8 cellular contexts compared by ENCODE assay signal in genomic region chr21:46229133-46229922, GRCh38. TPM values are rescaled to one million over a fixed set of nuclear protein-coding genes. Genes with fewer than 3 reads are reported as not detected.
DNase-seq lines count a peak whose midpoint lies in the region; ATAC-seq and TF ChIP-seq lines count a peak whose summit lies in the region.

No MANE protein-coding gene starts in this region.

- H3K36me3 ChIP-seq in iPS-15b (ENCODE audit: control insufficient read depth, insufficient read depth, low read length) = peaks cover 12% of the 10 kb centered on the region
- no peaks in the 10 kb centered on the region for H3K36me3 ChIP-seq in smooth muscle cell (ENCODE audit: low read depth)

- no peak overlapping the region for H3K27ac ChIP-seq in smooth muscle cell (ENCODE audit: low read depth)

- peak overlapping the region; percentile 81 to 98 for H3K27ac Mint-ChIP-seq in activated naive CD4-positive, alpha-beta T cell treated with anti-CD3 and anti-CD28 coated beads, Interleukin-2, amount 50 U/mL, for 72 hours

- H3K9ac ChIP-seq in iPS-15b (ENCODE audit: low read depth, low read length) = peak overlapping the region; percentile 79
- peak overlapping the region; percentile 18 for H3K9ac ChIP-seq in smooth muscle cell (ENCODE audit: low read depth)

- H3K4me3 ChIP-seq in iPS-15b (ENCODE audit: low read depth, low read length) = peak overlapping the region; percentile 63
- H3K4me3 ChIP-seq in smooth muscle cell = peak overlapping the region; percentile 64

- peak; percentile 15 for ATAC-seq in HG02571 (IDR thresholded peaks at IDR 0.05; ENCODE audit: unreplicated experiment)
- peak; percentile 33 to 49 for ATAC-seq in activated naive CD4-positive, alpha-beta T cell treated with anti-CD3 and anti-CD28 coated beads, Interleukin-2, amount 50 U/mL, for 72 hours

- peaks cover 30% of the 10 kb centered on the region for H4K20me1 ChIP-seq in smooth muscle cell (ENCODE audit: low read depth)

- peaks cover 34% of the 10 kb centered on the region for H3K79me2 ChIP-seq in smooth muscle cell (ENCODE audit: low read depth)

- 14% methylated on average over 39 of the region's 72 CpGs for WGBS in smooth muscle cell (ENCODE audit: low lambda C conversion rate)

- peak; percentile 25 for DNase-seq in activated T-cell treated with anti-CD3 and anti-CD28 coated beads, Interleukin-2, amount 50 U/mL, for 1 hour
- DNase-seq in activated T-cell treated with anti-CD3 and anti-CD28 coated beads for 4 hours (no peak), NCI-H1930 (lab: John Stamatoyannopoulos, UW) (peak; percentile 61 to 84), smooth muscle cell (lab: John Stamatoyannopoulos, UW; ENCODE audit: unreplicated experiment) (no peak), occipital lobe (lab: John Stamatoyannopoulos, UW) (no peak)
- peak in 1 of 2 donors; percentile 70 for DNase-seq in activated naive CD4-positive, alpha-beta T cell treated with anti-CD3 and anti-CD28 coated beads, Interleukin-2, amount 50 U/mL, for 72 hours (ENCODE audit: low spot score in 2 of 2)

- peaks cover 0 to 7% of the 10 kb centered on the region in 2 donors for H3K9me3 Mint-ChIP-seq in activated naive CD4-positive, alpha-beta T cell treated with anti-CD3 and anti-CD28 coated beads, Interleukin-2, amount 50 U/mL, for 72 hours

- H2AFZ ChIP-seq in smooth muscle cell (ENCODE audit: low read depth) = peak overlapping the region; percentile 59

- TF ChIP-seq CTCF in smooth muscle cell (IDR thresholded peaks at IDR 0.05; ENCODE audit: borderline replicate concordance, insufficient read depth, poor library complexity, severe bottlenecking) = peak; percentile 52

- H3K9me3 ChIP-seq in iPS-15b (ENCODE audit: control insufficient read depth, insufficient read depth, low read length) (no peaks in the 10 kb centered on the region), smooth muscle cell (replicated peaks; ENCODE audit: low read depth) (no peaks in the 10 kb centered on the region)

- H3K36me3 Mint-ChIP-seq in activated naive CD4-positive, alpha-beta T cell treated with anti-CD3 and anti-CD28 coated beads, Interleukin-2, amount 50 U/mL, for 72 hours = peaks cover 10 to 47% of the 10 kb centered on the region in 2 donors

- H3F3A ChIP-seq in smooth muscle cell (ENCODE audit: low read depth) = peaks cover 5% of the 10 kb centered on the region

- H3K27me3 ChIP-seq in iPS-15b (ENCODE audit: control insufficient read depth, insufficient read depth, low read length) = no peaks in the 10 kb centered on the region
- no peaks in the 10 kb centered on the region for H3K27me3 ChIP-seq in smooth muscle cell (ENCODE audit: low read depth)

- peak overlapping the region; percentile 89 for H3K4me2 ChIP-seq in smooth muscle cell

- H3K4me1 ChIP-seq in iPS-15b (ENCODE audit: control insufficient read depth, insufficient read depth, low read length) = no peaks in the 10 kb centered on the region
- no peaks in the 10 kb centered on the region for H3K4me1 ChIP-seq in smooth muscle cell (ENCODE audit: low read depth)

RNA-seq across cellular contexts. Expression of gene LSS, which starts 0.8 kb away (rescaled TPM):
- total RNA-seq in activated naive CD4-positive, alpha-beta T cell treated with anti-CD3 and anti-CD28 coated beads, Interleukin-2, amount 50 U/mL, for 72 hours = 10 to 100 TPM; 17.8 to 26.2 TPM
- total RNA-seq in smooth muscle cell (33.2 and 37.7 TPM in 2 replicates), occipital lobe (52.7 TPM)
- 21.8 and 32.5 TPM in 2 replicates for polyA plus RNA-seq in smooth muscle cell

RNA-seq across cellular contexts. Expression of gene SPATC1L, which starts 45.1 kb away (rescaled TPM):
- total RNA-seq in activated naive CD4-positive, alpha-beta T cell treated with anti-CD3 and anti-CD28 coated beads, Interleukin-2, amount 50 U/mL, for 72 hours = 1 to 10 TPM; 7.1 to 8.9 TPM
- total RNA-seq in smooth muscle cell = 6.4 and 10.5 TPM in 2 replicates
- 36.5 and 40.2 TPM in 2 replicates for polyA plus RNA-seq in smooth muscle cell
- total RNA-seq in occipital lobe = 2.8 TPM

RNA-seq across cellular contexts. Expression of gene MCM3AP, which starts 56.1 kb away (rescaled TPM):
- 100 to 1,000 TPM; 105 to 119 TPM for total RNA-seq in activated naive CD4-positive, alpha-beta T cell treated with anti-CD3 and anti-CD28 coated beads, Interleukin-2, amount 50 U/mL, for 72 hours
- total RNA-seq in smooth muscle cell (51.5 and 61.6 TPM in 2 replicates), occipital lobe (82.7 TPM)
- 38.4 and 39.2 TPM in 2 replicates for polyA plus RNA-seq in smooth muscle cell

RNA-seq across cellular contexts. Expression of gene YBEY, which starts 56.8 kb away (rescaled TPM):
- 10 to 100 TPM in 1 of 2 donors, 1 to 10 TPM in 1; 9.1 to 10.4 TPM for total RNA-seq in activated naive CD4-positive, alpha-beta T cell treated with anti-CD3 and anti-CD28 coated beads, Interleukin-2, amount 50 U/mL, for 72 hours
- total RNA-seq in smooth muscle cell (20.3 and 31.1 TPM in 2 replicates), occipital lobe (11.7 TPM)
- polyA plus RNA-seq in smooth muscle cell = 22.0 and 24.1 TPM in 2 replicates

Comparison
In these comparisons a context has a peak if more than half of its experiments do, and no peak if none do; other contexts are left out.
1. DNase-seq: peak in activated T-cell treated with anti-CD3 and anti-CD28 coated beads, Interleukin-2, amount 50 U/mL, for 1 hour (single experiment) and NCI-H1930 (2 of 2); none in activated T-cell treated with anti-CD3 and anti-CD28 coated beads for 4 hours (single experiment), smooth muscle cell (single experiment) and occipital lobe (single experiment).